In the genomic region with DNA sequence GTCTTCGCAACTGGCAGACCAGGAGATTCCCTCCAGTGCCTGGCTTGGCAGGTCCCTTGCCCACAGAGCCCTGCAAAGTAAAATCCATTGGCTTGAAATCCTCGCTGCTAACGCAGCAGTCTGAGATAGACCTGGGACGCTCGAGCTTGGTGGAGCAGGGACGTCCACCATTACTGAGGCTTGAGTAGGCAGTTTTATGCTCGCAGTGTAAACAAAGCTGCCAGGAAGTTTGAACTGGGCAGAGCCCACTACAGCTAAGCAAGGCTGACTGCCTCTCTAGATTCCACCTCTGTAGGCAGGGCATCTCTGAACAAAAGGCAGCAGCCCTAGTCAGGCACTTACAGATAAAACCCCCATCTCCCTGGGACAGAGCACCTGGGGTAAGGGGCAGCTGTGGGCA, we compare ENCODE assay signal across 29 cellular contexts.
"Had no signal": no experiment of that assay in that cellular context is flagged by ENCODE, and none has a peak within 500 bp of the region (broad histone marks: within the 10 kb centered on the region; RNA-seq: fewer than 3 reads in every experiment).

No MANE protein-coding gene starts in this region.

- H3K27ac ChIP-seq: adrenal gland, body of pancreas, esophagus muscularis mucosa, foreskin keratinocyte, gastrocnemius medialis, heart left ventricle had no signal

- DNase-seq: activated CD4-positive, alpha-beta memory T cell treated with anti-CD3 and anti-CD28 coated beads for 36 hours; activated CD4-positive, alpha-beta T cell treated with anti-CD3 and anti-CD28 coated beads for 36 hours; activated CD4-positive, alpha-beta T cell treated with anti-CD3 and anti-CD28 coated beads, Interleukin-2, amount 10 ng/mL, durations not matched to agents 24 days and 14 days; activated CD4-positive, CD25-positive, alpha-beta regulatory T cell; activated CD4-positive, CD25-positive, alpha-beta regulatory T cell treated with anti-CD3 and anti-CD28 coated beads, Interleukin-2, amount 50 U/mL, for 72 hours; activated CD8-positive, alpha-beta memory T cell treated with anti-CD3 and anti-CD28 coated beads, Interleukin-2, amount 10 ng/mL, durations not matched to agents 7 days and 5 days; activated CD8-positive, alpha-beta memory T cell treated with anti-CD3 and anti-CD28 coated beads, Interleukin-2, amount 50 U/mL, for 4 hours; activated CD8-positive, alpha-beta T cell treated with anti-CD3 and anti-CD28 coated beads, Interleukin-2, amount 10 ng/mL, durations not matched to agents 7 days and 5 days; activated effector memory CD4-positive, alpha-beta T cell treated with anti-CD3 and anti-CD28 coated beads, Interleukin-2, amount 50 U/mL, for 16 hours; activated naive CD4-positive, alpha-beta T cell treated with anti-CD3 and anti-CD28 coated beads for 36 hours; activated naive CD8-positive, alpha-beta T cell treated with anti-CD3 and anti-CD28 coated beads for 36 hours; activated naive CD8-positive, alpha-beta T cell treated with anti-CD3 and anti-CD28 coated beads, Interleukin-2, amount 50 U/mL, for 24 hours; activated T-cell treated with anti-CD3 and anti-CD28 coated beads, Interleukin-2, amount 50 U/mL, for 1 hour; activated T-cell treated with anti-CD3 and anti-CD28 coated beads, Interleukin-2, amount 50 U/mL, for 48 hours; adrenal gland; amygdala; aorta; body of pancreas; caudate nucleus; cortex of kidney; dermis blood vessel endothelial cell; effector CD4-positive, alpha-beta T cell; effector memory CD8-positive, alpha-beta T cell; erythroblast; foreskin keratinocyte; gastrocnemius medialis; glutamatergic neuron; heart left ventricle had no signal

- ATAC-seq: activated CD4-positive, alpha-beta T cell treated with anti-CD3 and anti-CD28 coated beads for 36 hours; activated CD8-positive, alpha-beta memory T cell treated with anti-CD3 and anti-CD28 coated beads, Interleukin-2, amount 10 ng/mL, durations not matched to agents 7 days and 5 days; activated CD8-positive, alpha-beta T cell treated with anti-CD3 and anti-CD28 coated beads, Interleukin-2, amount 10 ng/mL, durations not matched to agents 7 days and 5 days; activated naive CD8-positive, alpha-beta T cell treated with anti-CD3 and anti-CD28 coated beads, Interleukin-2, amount 50 U/mL, for 24 hours; body of pancreas; effector memory CD8-positive, alpha-beta T cell; foreskin keratinocyte; gastrocnemius medialis; heart left ventricle had no signal

- H3K27me3 ChIP-seq: adrenal gland, body of pancreas, esophagus muscularis mucosa, foreskin keratinocyte, gastrocnemius medialis, heart left ventricle had no signal

- H3K4me1 ChIP-seq: adrenal gland, body of pancreas, esophagus muscularis mucosa, foreskin keratinocyte, gastrocnemius medialis, heart left ventricle had no signal

- H3K9me3 ChIP-seq: adrenal gland, body of pancreas, gastrocnemius medialis had no signal

- H3K4me3 ChIP-seq: adrenal gland, body of pancreas, esophagus muscularis mucosa, gastrocnemius medialis, heart left ventricle had no signal

- H3K36me3 ChIP-seq: adrenal gland, esophagus muscularis mucosa, gastrocnemius medialis, heart left ventricle had no signal
